16 cellular contexts compared by ENCODE assay signal in genomic region chr7:156845379-156846101, GRCh38. TPM values are rescaled to one million over a fixed set of nuclear protein-coding genes. Genes with fewer than 3 reads are reported as not detected.
DNase-seq lines count a peak whose midpoint lies in the region; ATAC-seq and TF ChIP-seq lines count a peak whose summit lies in the region.
"Had no signal": no experiment of that assay in that cellular context is flagged by ENCODE, and none has a peak within 500 bp of the region (broad histone marks: within the 10 kb centered on the region; RNA-seq: fewer than 3 reads in every experiment).

No MANE protein-coding gene starts in this region.

- no peak overlapping the region for H2BK20ac ChIP-seq in IMR-90 (ENCODE audit: low read depth, low read length)

- TF ChIP-seq CTCF in IMR-90 (conservative IDR thresholded peaks at IDR 0.05; ENCODE audit: low read depth, low read length): no peak

- no peaks in the 10 kb centered on the region for H3K9me3 Mint-ChIP-seq in stimulated activated naive CD8-positive, alpha-beta T cell treated with anti-CD3 and anti-CD28 coated beads, Interleukin-15, amount 100 ng/mL, for 72 hours

- H3K4me1 ChIP-seq in IMR-90 (ENCODE audit: control insufficient read depth, insufficient read depth, low read length): peaks cover 2% of the 10 kb centered on the region; the same call in 1 of the 2 replicates
- H3K4me1 ChIP-seq in mesenchymal stem cell (ENCODE audit: control insufficient read depth, insufficient read depth, low read depth, low read length): peaks cover 2% of the 10 kb centered on the region

- no TSS peak for BruUV-seq in IMR-90 (replicated peaks; lab: Mats Ljungman, UMichigan)

- POLR2A ChIA-PET in IMR-90 (lab: Charles Lee; ENCODE audit: unreplicated experiment): no interaction called here

- H2AK5ac ChIP-seq in IMR-90 (ENCODE audit: low read depth, low read length) (no peak overlapping the region; the same call in 1 of the 2 replicates), mesenchymal stem cell (ENCODE audit: low read length, severe bottlenecking) (no peak overlapping the region)

- dilution Hi-C loops in IMR-90 (cut with HindIII; ENCODE audit: low sequenced_read_pairs, unreplicated experiment): no loop called here

- no peak overlapping the region for H3K9ac ChIP-seq in IMR-90 (ENCODE audit: low read depth, low read length)
- no peak overlapping the region for H3K9ac ChIP-seq in mesenchymal stem cell (ENCODE audit: low read length)
- H3K9ac ChIP-seq: BLaER1 treated with 17β-estradiol and CSF1 and Interleukin-3, amounts not matched to agents 10 nM and 100 nM had no signal

- H3K79me1 ChIP-seq in IMR-90 (ENCODE audit: low read depth in 1 of 2, low read length in 2 of 2) (peaks cover 14 to 22% of the 10 kb centered on the region in 2 experiments; a peak in 3 of 4 replicates), mesenchymal stem cell (replicated peaks; ENCODE audit: low read length, poor library complexity, severe bottlenecking) (peaks cover 25% of the 10 kb centered on the region)

- H3K23ac ChIP-seq in IMR-90 (ENCODE audit: low read depth, low read length): no peak overlapping the region
- H3K23ac ChIP-seq in mesenchymal stem cell (ENCODE audit: low read length in 2 of 2): no peak overlapping the region

- H3K27ac Mint-ChIP-seq in stimulated activated naive CD8-positive, alpha-beta T cell treated with anti-CD3 and anti-CD28 coated beads, Interleukin-15, amount 100 ng/mL, for 72 hours: no peak overlapping the region

- no peak overlapping the region for H2BK5ac ChIP-seq in IMR-90 (ENCODE audit: low read depth, low read length, poor library complexity, severe bottlenecking)
- peak overlapping the region; percentile 31 for H2BK5ac ChIP-seq in mesenchymal stem cell (ENCODE audit: low read depth, low read length, poor library complexity, severe bottlenecking)

- H4K8ac ChIP-seq in IMR-90 (ENCODE audit: low read depth in 2 of 2, low read length in 2 of 2) (no peak overlapping the region), mesenchymal stem cell (ENCODE audit: low read length) (no peak overlapping the region)

- H3K4me2 ChIP-seq in IMR-90 (ENCODE audit: low read depth, low read length): no peak overlapping the region
- no peak overlapping the region for H3K4me2 ChIP-seq in mesenchymal stem cell (ENCODE audit: low read length, poor library complexity, severe bottlenecking)
- H3K4me2 ChIP-seq: BLaER1 treated with 17β-estradiol and CSF1 and Interleukin-3, amounts not matched to agents 10 nM and 100 nM had no signal

- H4K91ac ChIP-seq in IMR-90 (ENCODE audit: insufficient read depth, low read depth, low read length) (no peak overlapping the region), mesenchymal stem cell (ENCODE audit: low read length) (no peak overlapping the region)

- H2BK120ac ChIP-seq in IMR-90 (ENCODE audit: low read depth, low read length) (no peak overlapping the region), mesenchymal stem cell (ENCODE audit: low read depth, low read length) (no peak overlapping the region)

- intact Hi-C loops in IMR-90 (cut with micrococcal nuclease): no loop called here

- H3K18ac ChIP-seq in IMR-90 (ENCODE audit: low read depth, low read length): no peak overlapping the region
- H3K18ac ChIP-seq in mesenchymal stem cell (ENCODE audit: low read depth in 1 of 2, low read length in 2 of 2): no peak overlapping the region

- no peak overlapping the region for H3K4ac ChIP-seq in IMR-90 (ENCODE audit: low read depth, low read length)
- no peak overlapping the region for H3K4ac ChIP-seq in mesenchymal stem cell (ENCODE audit: low read depth in 1 of 2, low read length in 2 of 2)

- peak; percentile 19 for ATAC-seq in stimulated activated naive CD8-positive, alpha-beta T cell treated with anti-CD3 and anti-CD28 coated beads, Interleukin-15, Interleukin-2, amounts not matched to agents 100 U/mL and 50 U/mL, for 24 hours
- no peak for ATAC-seq in stimulated activated naive CD8-positive, alpha-beta T cell treated with anti-CD3 and anti-CD28 coated beads, Interleukin-15, amount 100 ng/mL, for 72 hours
- ATAC-seq in IMR-90 (ENCODE audit: low read depth): no peak
- ATAC-seq in GM21381 (IDR thresholded peaks at IDR 0.05; ENCODE audit: unreplicated experiment): no peak
- ATAC-seq: HCT116, HepG2 had no signal

- H3K36me3 ChIP-seq in IMR-90 (ENCODE audit: control insufficient read depth, insufficient read depth, low read length): no peaks in the 10 kb centered on the region
- H3K36me3 ChIP-seq in mesenchymal stem cell (ENCODE audit: control insufficient read depth in 1 of 2, insufficient read depth in 2 of 2, low read depth in 1 of 2, low read length in 2 of 2): no peaks in the 10 kb centered on the region

- H3K27ac ChIP-seq in IMR-90 (ENCODE audit: insufficient read depth, low read length): no peak overlapping the region
- H3K27ac ChIP-seq in mesenchymal stem cell (ENCODE audit: low read length, poor library complexity, severe bottlenecking): no peak overlapping the region
- H3K27ac ChIP-seq: BLaER1 treated with 17β-estradiol and CSF1 and Interleukin-3, amounts not matched to agents 10 nM and 100 nM had no signal

- CTCF ChIA-PET in IMR-90 (lab: Yijun Ruan, JAX): no interaction called here

- H2AFZ ChIP-seq in IMR-90 (replicated peaks; ENCODE audit: low read length, poor library complexity) (no peak overlapping the region), mesenchymal stem cell (ENCODE audit: low read depth, low read length) (no peak overlapping the region)

- H3K27me3 Mint-ChIP-seq in stimulated activated naive CD8-positive, alpha-beta T cell treated with anti-CD3 and anti-CD28 coated beads, Interleukin-15, amount 100 ng/mL, for 72 hours: no peaks in the 10 kb centered on the region

- no peak overlapping the region for H3K56ac ChIP-seq in IMR-90 (ENCODE audit: extremely low read depth, insufficient read depth, low read length)

- H3K9me3 ChIP-seq in IMR-90 (ENCODE audit: control insufficient read depth, insufficient read depth, low read length): no peaks in the 10 kb centered on the region
- no peaks in the 10 kb centered on the region for H3K9me3 ChIP-seq in mesenchymal stem cell (ENCODE audit: control insufficient read depth, low read length)

- H3K4me3 ChIP-seq in IMR-90 (ENCODE audit: insufficient read depth, low read depth, low read length) (no peak overlapping the region), mesenchymal stem cell (ENCODE audit: insufficient read depth in 1 of 2, low read depth in 1 of 2, low read length in 2 of 2) (no peak overlapping the region)
- H3K4me3 ChIP-seq: BLaER1 treated with 17β-estradiol and CSF1 and Interleukin-3, amounts not matched to agents 10 nM and 100 nM had no signal

- no peak overlapping the region for H3K4me3 Mint-ChIP-seq in stimulated activated naive CD8-positive, alpha-beta T cell treated with anti-CD3 and anti-CD28 coated beads, Interleukin-15, amount 100 ng/mL, for 72 hours

- no peak overlapping the region for H2AK9ac ChIP-seq in IMR-90 (replicated peaks; ENCODE audit: low read depth, low read length, poor library complexity)

- no peak for DNase-seq in stimulated activated naive CD8-positive, alpha-beta T cell treated with anti-CD3 and anti-CD28 coated beads, Interleukin-15, Interleukin-2, amounts not matched to agents 100 U/mL and 50 U/mL, for 24 hours
- no peak for DNase-seq in stimulated activated naive CD8-positive, alpha-beta T cell treated with anti-CD3 and anti-CD28 coated beads, Interleukin-15, amount 100 ng/mL, for 72 hours
- DNase-seq in IMR-90: peak; percentile 10
- no peak for DNase-seq in mesenchymal stem cell
- no peak for DNase-seq in NCI-H1417 treated with DMSO at 0.1 percent for 48 hours (lab: John Stamatoyannopoulos, UW)
- no peak for DNase-seq in HT-29 (ENCODE audit: low spot score)
- DNase-seq: GDM1, GOT3, NCI-H1417, NCI-H1930, NCI-H345, NCI-H524 treated with DMSO at 0.1 percent for 48 hours had no signal

- no peak overlapping the region for H2BK15ac ChIP-seq in IMR-90 (ENCODE audit: low read depth, low read length)
- no peak overlapping the region for H2BK15ac ChIP-seq in mesenchymal stem cell (ENCODE audit: low read depth, poor library complexity, severe bottlenecking)

- H3K4me1 Mint-ChIP-seq in stimulated activated naive CD8-positive, alpha-beta T cell treated with anti-CD3 and anti-CD28 coated beads, Interleukin-15, amount 100 ng/mL, for 72 hours: peaks cover 25% of the 10 kb centered on the region

- H3K14ac ChIP-seq in IMR-90 (replicated peaks; ENCODE audit: low read depth, low read length) (no peak overlapping the region), mesenchymal stem cell (ENCODE audit: low read length in 2 of 2) (no peak overlapping the region)

- no peak overlapping the region for H4K5ac ChIP-seq in IMR-90 (ENCODE audit: low read depth, low read length)

- WGBS in IMR-90 (ENCODE audit: extremely low coverage in 2 of 2, insufficient read length in 1 of 2), 2 experiments: no CpG with 5 or more reads among the region's 5 CpGs
- 94% methylated on average over 2 of the region's 5 CpGs for WGBS in mesenchymal stem cell

- no peak overlapping the region for H2BK12ac ChIP-seq in mesenchymal stem cell (ENCODE audit: low read length in 2 of 2)

- H4K20me1 ChIP-seq in IMR-90 (ENCODE audit: insufficient read depth, low read length): 0 out of 2 replicates have a peak, but pooled peaks cover 7% of the 10 kb centered on the region

- no peaks in the 10 kb centered on the region for H3K27me3 ChIP-seq in IMR-90 (ENCODE audit: control insufficient read depth, insufficient read depth, low read length)
- no peaks in the 10 kb centered on the region for H3K27me3 ChIP-seq in mesenchymal stem cell (ENCODE audit: control insufficient read depth in 1 of 2, insufficient read depth in 1 of 2, low read length in 2 of 2)
- H3K27me3 ChIP-seq: BLaER1 treated with 17β-estradiol and CSF1 and Interleukin-3, amounts not matched to agents 10 nM and 100 nM had no signal

- TF ChIP-seq RAD21 in IMR-90 (IDR thresholded peaks at IDR 0.05; ENCODE audit: low read length): no peak

- in situ Hi-C loops in IMR-90 (cut with MboI; ENCODE audit: low sequenced_read_pairs): no loop called here

- no peak for TF ChIP-seq POLR2A in IMR-90 (IDR thresholded peaks at IDR 0.05; ENCODE audit: low read depth, low read length)

- peaks cover 3% of the 10 kb centered on the region; the same call in 1 of the 2 replicates for H3K9me1 ChIP-seq in IMR-90 (ENCODE audit: insufficient read depth, low read length)

TF ChIP-seq in IMR-90, 13 proteins besides CTCF, POLR2A, EP300 and RAD21 (continues in another document):
- TF ChIP-seq RFX5 (IDR thresholded peaks at IDR 0.05; ENCODE audit: low read depth, low read length) (no peak), BHLHE40 (IDR thresholded peaks at IDR 0.05; ENCODE audit: low read depth, low read length) (no peak), RCOR1 (IDR thresholded peaks at IDR 0.05; ENCODE audit: insufficient replicate concordance, low read length) (no peak), MXI1 (IDR thresholded peaks at IDR 0.05; ENCODE audit: borderline replicate concordance, low read depth, low read length) (no peak), CEBPB (IDR thresholded peaks at IDR 0.05; ENCODE audit: low read depth, low read length) (no peak)

RNA-seq across cellular contexts. Expression of gene LMBR1, which starts 47.4 kb away (rescaled TPM):
- 19.9 and 30.3 TPM in 2 replicates for total RNA-seq in IMR-90 (2012; rRNA removed)
- 9.3 and 11.9 TPM in 2 replicates for polyA plus RNA-seq in IMR-90 (2012; rRNA removed)
- polyA plus RNA-seq in IMR-90 (2012; cell fraction: cytosol; rRNA removed): 5.0 and 12.5 TPM in 2 replicates
- polyA plus RNA-seq in IMR-90 (2012; cell fraction: nucleus; rRNA removed; ENCODE audit: low replicate concordance): 11.8 and 15.5 TPM in 2 replicates
- polyA plus RNA-seq in mesenchymal stem cell (2013, experiment 1 of 2): 19.1 TPM
- polyA plus RNA-seq in mesenchymal stem cell (2013, experiment 2 of 2): 20.0 TPM
- total RNA-seq in HT-29 (2014; rRNA removed; shearing (Covaris generic)): 131 and 151 TPM in 2 replicates
